Comparison of ENCODE assay signal across 13 cellular contexts in the genomic region with DNA sequence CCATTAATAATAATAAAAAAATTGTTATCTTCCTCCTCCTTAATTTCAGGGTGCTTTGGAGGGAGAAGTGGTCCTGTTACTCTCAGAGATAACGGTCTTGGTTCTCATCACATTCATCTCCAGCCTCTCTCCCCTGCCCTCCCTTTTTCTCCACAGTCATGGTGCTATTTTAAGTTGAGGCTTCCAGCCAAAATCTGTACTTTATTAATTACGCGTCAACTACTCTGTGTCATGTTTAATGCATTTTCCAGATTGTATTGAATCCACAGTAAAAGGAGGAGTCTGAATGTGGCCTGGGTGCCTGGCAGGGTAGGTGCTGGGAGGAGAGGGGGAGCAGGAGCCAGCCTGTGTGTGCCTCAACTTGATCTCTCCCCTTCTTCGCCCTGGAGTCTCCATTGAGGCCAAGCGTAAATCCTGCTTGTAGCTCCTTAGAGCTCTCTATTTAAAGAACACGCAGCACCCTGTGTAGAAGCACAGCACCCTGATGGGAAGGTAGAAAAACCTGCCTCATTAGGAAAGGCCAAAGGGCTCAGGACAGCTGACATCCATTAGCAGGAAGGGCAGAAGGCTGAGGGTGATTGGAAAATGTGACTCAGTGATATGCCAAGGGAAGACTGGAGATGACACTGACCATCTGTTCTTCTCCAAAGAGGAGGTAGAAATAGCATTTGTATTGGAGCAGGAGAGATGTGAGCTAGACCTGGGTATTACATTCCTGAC.
DNase-seq lines count a peak whose midpoint lies in the region; ATAC-seq and TF ChIP-seq lines count a peak whose summit lies in the region.
"Had no signal": no experiment of that assay in that cellular context is flagged by ENCODE, and none has a peak within 500 bp of the region (broad histone marks: within the 10 kb centered on the region; RNA-seq: fewer than 3 reads in every experiment).

No MANE protein-coding gene starts in this region.

- TF ChIP-seq POLR2A in body of pancreas (IDR thresholded peaks at IDR 0.05) = no peak
- no peak for TF ChIP-seq POLR2A in suprapubic skin (IDR thresholded peaks at IDR 0.05)

- ATAC-seq in body of pancreas (peak; percentile 49), lung (ENCODE audit: insufficient read depth, low FRiP score) (no peak), GM19324 (IDR thresholded peaks at IDR 0.05; ENCODE audit: low FRiP score, unreplicated experiment) (no peak)
- ATAC-seq: mucosa of descending colon had no signal

- 48 to 56% methylated on average over 6 of the region's 6 CpGs for WGBS in body of pancreas, 2 donors
- 69 to 70% methylated on average over 6 of the region's 6 CpGs for WGBS in lung, 2 donors
- WGBS in suprapubic skin = 53% methylated on average over 6 of the region's 6 CpGs

- H3K27me3 ChIP-seq in body of pancreas = no peaks in the 10 kb centered on the region
- no peaks in the 10 kb centered on the region for H3K27me3 ChIP-seq in lung (ENCODE audit: control insufficient read depth, insufficient read depth)
- no peaks in the 10 kb centered on the region for H3K27me3 ChIP-seq in suprapubic skin
- H3K27me3 ChIP-seq: SJCRH30 had no signal

- H3K36me3 ChIP-seq in body of pancreas (replicated peaks in 1 of 2; ENCODE audit: insufficient read depth in 1 of 2, low read depth in 2 of 2) = no peaks in the 10 kb centered on the region
- no peaks in the 10 kb centered on the region for H3K36me3 ChIP-seq in lung (ENCODE audit: control insufficient read depth in 2 of 2, insufficient read depth in 2 of 2, low read length in 2 of 2)
- no peaks in the 10 kb centered on the region for H3K36me3 ChIP-seq in suprapubic skin
- H3K36me3 ChIP-seq: SJCRH30 had no signal

- H3K27me3 Mint-ChIP-seq in CD14-positive monocyte (ENCODE audit: low read depth in 3 of 3) = peaks cover 23 to 29% (median 23%) of the 10 kb centered on the region in 3 donors

- no peak overlapping the region for H3K4me3 Mint-ChIP-seq in CD14-positive monocyte
- H3K4me3 Mint-ChIP-seq: endodermal cell had no signal

- no peaks in the 10 kb centered on the region for H3K9me3 Mint-ChIP-seq in CD14-positive monocyte
- H3K9me3 Mint-ChIP-seq: endodermal cell had no signal

- TF ChIP-seq CTCF in body of pancreas (IDR thresholded peaks at IDR 0.05) (no peak), lung (IDR thresholded peaks at IDR 0.05; ENCODE audit: control extremely low read depth, extremely low read depth) (no peak), suprapubic skin (IDR thresholded peaks at IDR 0.05) (no peak), CD14-positive monocyte (IDR thresholded peaks at IDR 0.05) (no peak)

- peaks cover 47% of the 10 kb centered on the region for H3K4me1 ChIP-seq in body of pancreas
- H3K4me1 ChIP-seq in lung (ENCODE audit: control insufficient read depth in 2 of 2, insufficient read depth in 2 of 2, low read length in 2 of 2) = peaks cover 31% of the 10 kb centered on the region in 2 donors
- H3K4me1 ChIP-seq in suprapubic skin = peaks cover 52% of the 10 kb centered on the region

- no peaks in the 10 kb centered on the region for H3K36me3 Mint-ChIP-seq in CD14-positive monocyte

- H3K9me3 ChIP-seq in body of pancreas (no peaks in the 10 kb centered on the region), lung (ENCODE audit: control insufficient read depth in 2 of 2, insufficient read depth in 1 of 2, low read length in 1 of 2) (no peaks in the 10 kb centered on the region), suprapubic skin (no peaks in the 10 kb centered on the region)
- H3K9me3 ChIP-seq: Caco-2, mucosa of descending colon, SJCRH30 had no signal

- no peak for TF ChIP-seq EP300 in suprapubic skin (IDR thresholded peaks at IDR 0.05)

- peak; percentile 68 for DNase-seq in NCI-H146 (lab: John Stamatoyannopoulos, UW)
- DNase-seq in body of pancreas = no peak
- DNase-seq in lung (ENCODE audit: low spot score) = no peak
- DNase-seq in suprapubic skin (ENCODE audit: low spot score in 2 of 2) = no peak
- DNase-seq in NCI-H2029 treated with DMSO at 0.1 percent for 48 hours (lab: John Stamatoyannopoulos, UW) = no peak
- DNase-seq in CD14-positive monocyte (ENCODE audit: low spot score) = no peak
- DNase-seq: activated CD4-positive, CD25-positive, alpha-beta regulatory T cell; Caco-2; mucosa of descending colon; MV-4-11; SJCRH30 had no signal

- H3K4me1 Mint-ChIP-seq in CD14-positive monocyte = peaks cover 5% of the 10 kb centered on the region

- intact Hi-C loops in body of pancreas (cut with DNase I) = no loop called here
- intact Hi-C loops in CD14-positive monocyte (cut with micrococcal nuclease) = no loop called here

- no peak overlapping the region for H3K27ac Mint-ChIP-seq in CD14-positive monocyte

- H3K27ac ChIP-seq in body of pancreas = no peak overlapping the region
- peak overlapping the region; percentile 34 to 49 for H3K27ac ChIP-seq in lung (ENCODE audit: low read depth in 1 of 2, low read length in 1 of 2)
- H3K27ac ChIP-seq in suprapubic skin = peak overlapping the region; percentile 20
- H3K27ac ChIP-seq: SJCRH30 had no signal

- H3K4me3 ChIP-seq in body of pancreas (no peak overlapping the region), lung (no peak overlapping the region), suprapubic skin (no peak overlapping the region)
- H3K4me3 ChIP-seq: mucosa of descending colon, SJCRH30 had no signal

Comparison
In these comparisons a context has a peak if more than half of its experiments do, and no peak if none do; other contexts are left out.
1. H3K27ac ChIP-seq: peak in lung (2 of 2) and suprapubic skin (single experiment); none in body of pancreas (0 of 4).